ENCODE assay signal across 8 cellular contexts in genomic region chr6:42449917-42450313, GRCh38. TPM values are rescaled to one million over a fixed set of nuclear protein-coding genes. Genes with fewer than 3 reads are reported as not detected.
DNase-seq lines count a peak whose midpoint lies in the region; ATAC-seq, FAIRE-seq and TF ChIP-seq lines count a peak whose summit lies in the region.

No MANE protein-coding gene starts in this region.

- peaks cover 69% of the 10 kb centered on the region for H3K79me2 ChIP-seq in OCI-LY3 (ENCODE audit: low read length)

- no peaks in the 10 kb centered on the region for H3K36me3 Mint-ChIP-seq in endodermal cell (ENCODE audit: low read depth)

- H3K4me1 Mint-ChIP-seq in endodermal cell: peaks cover 26% of the 10 kb centered on the region

- no peak for FAIRE-seq in GM19239 (lab: Jason Lieb, UNC)

- intact Hi-C loops in psoas muscle (cut with DNase I): loop anchor here in 1 of 2 donors (5.0 kb wide), 1 partner anchor 82 kb away; no protein-coding TSS in a partner anchor

- no peak for ATAC-seq in psoas muscle
- ATAC-seq in GM21723 (IDR thresholded peaks at IDR 0.05; ENCODE audit: unreplicated experiment): no peak
- ATAC-seq in omental fat pad (ENCODE audit: low FRiP score): no peak

- H2AFZ ChIP-seq in OCI-LY3 (ENCODE audit: low read depth, low read length): no peak overlapping the region

- H3K27ac ChIP-seq in OCI-LY3 (ENCODE audit: low read length): no peak overlapping the region
- H3K27ac ChIP-seq in endodermal cell (ENCODE audit: low read depth, low read length): no peak overlapping the region
- H3K27ac ChIP-seq in psoas muscle: no peak overlapping the region

- H3K36me3 ChIP-seq in OCI-LY3 (replicated peaks; ENCODE audit: low read depth, low read length) (peaks cover 31% of the 10 kb centered on the region), endodermal cell (ENCODE audit: control insufficient read depth, insufficient read depth, low read length) (no peaks in the 10 kb centered on the region), psoas muscle (ENCODE audit: insufficient read depth in 1 of 2, low read depth in 1 of 2) (no peaks in the 10 kb centered on the region)

- DNase-seq in GM12864 (ENCODE audit: low read depth) (no peak), endodermal cell (peak; percentile 59), psoas muscle (no peak), omental fat pad (ENCODE audit: low spot score) (no peak), DMS53 (lab: John Stamatoyannopoulos, UW) (no peak), GM19239 (ENCODE audit: insufficient read length, low spot score) (no peak)

- H3K27ac Mint-ChIP-seq in endodermal cell: no peak overlapping the region

- H3K27me3 Mint-ChIP-seq in endodermal cell (ENCODE audit: insufficient read depth): peaks cover 14% of the 10 kb centered on the region

- peak overlapping the region; percentile 100 for H3K9ac ChIP-seq in OCI-LY3 (ENCODE audit: low read length)
- H3K9ac ChIP-seq in endodermal cell (ENCODE audit: extremely low read depth, low read length, poor library complexity, severe bottlenecking): no peak overlapping the region

- H3K4me3 Mint-ChIP-seq in endodermal cell: peak overlapping the region; percentile 87

- H3K4me3 ChIP-seq in GM12864 (ENCODE audit: low read depth, low read length) (peak overlapping the region; percentile 87), OCI-LY3 (ENCODE audit: low read length) (peak overlapping the region; percentile 93), endodermal cell (ENCODE audit: low read length) (peak overlapping the region; percentile 94), psoas muscle (peak overlapping the region; percentile 76)

- TF ChIP-seq CTCF in GM12864 (IDR thresholded peaks at IDR 0.05; ENCODE audit: low read depth, low read length, missing control alignments): no peak
- TF ChIP-seq CTCF in OCI-LY3 (IDR thresholded peaks at IDR 0.05; ENCODE audit: low read depth, low read length): peak; percentile 24
- no peak for TF ChIP-seq CTCF in endodermal cell (conservative IDR thresholded peaks at IDR 0.05)
- TF ChIP-seq CTCF in psoas muscle (IDR thresholded peaks at IDR 0.05): no peak
- TF ChIP-seq CTCF in omental fat pad (IDR thresholded peaks at IDR 0.05): no peak

- H3K4me1 ChIP-seq in OCI-LY3 (ENCODE audit: low read length): peaks cover 32% of the 10 kb centered on the region
- H3K4me1 ChIP-seq in endodermal cell (ENCODE audit: control insufficient read depth, insufficient read depth, low read length): peaks cover 7% of the 10 kb centered on the region
- H3K4me1 ChIP-seq in psoas muscle: no peaks in the 10 kb centered on the region

- H3K27me3 ChIP-seq in OCI-LY3 (ENCODE audit: low read depth, low read length) (no peaks in the 10 kb centered on the region), endodermal cell (ENCODE audit: control insufficient read depth, insufficient read depth, low read length, poor library complexity, severe bottlenecking) (peaks cover 8% of the 10 kb centered on the region), psoas muscle (ENCODE audit: insufficient read depth in 3 of 3, low read length in 2 of 3) (no peaks in the 10 kb centered on the region)

- H3K9me3 Mint-ChIP-seq in endodermal cell: no peaks in the 10 kb centered on the region

- H3K9me3 ChIP-seq in OCI-LY3 (ENCODE audit: insufficient read depth, low read length) (no peaks in the 10 kb centered on the region), endodermal cell (ENCODE audit: control insufficient read depth, low read length) (no peaks in the 10 kb centered on the region), psoas muscle (no peaks in the 10 kb centered on the region)

- H4K20me1 ChIP-seq in OCI-LY3 (ENCODE audit: insufficient read depth, low read length): 0 out of 2 replicates have a peak, but pooled peaks cover 13% of the 10 kb centered on the region

- WGBS in endodermal cell (ENCODE audit: insufficient coverage in 1 of 2, insufficient read length in 1 of 2), 2 experiments: 19 to 50% methylated on average over 2 to 4 of the region's 4 CpGs
- WGBS in psoas muscle, 3 donors: 37 to 50% (median 50%) methylated on average over 4 of the region's 4 CpGs

- H3K4me2 ChIP-seq in OCI-LY3 (ENCODE audit: low read length): peak overlapping the region; percentile 92

RNA-seq across cellular contexts. Expression of gene TRERF1, which starts 1.8 kb away (rescaled TPM):
- total RNA-seq in endodermal cell (1 to 10 TPM; 4.7 to 5.3 TPM), psoas muscle (under 1 TPM; 0.34 to 0.99 (median 0.62) TPM), omental fat pad (10 to 100 TPM in 1 of 4 donors, 1 to 10 TPM in 3; 2.0 to 10.2 (median 2.6) TPM)
- 9.3 TPM for polyA plus RNA-seq in endodermal cell (2013, experiment 1 of 2)
- 7.7 TPM for polyA plus RNA-seq in endodermal cell (2013, experiment 2 of 2)
- polyA plus RNA-seq in psoas muscle: under 1 TPM; 0.21 to 0.44 (median 0.33) TPM
